ENCODE assay signal across 15 cellular contexts in genomic region chr1:23466423-23466989, GRCh38. TPM values are rescaled to one million over a fixed set of nuclear protein-coding genes. Genes with fewer than 3 reads are reported as not detected.
DNase-seq lines count a peak whose midpoint lies in the region; ATAC-seq lines count a peak whose summit lies in the region.
"Had no signal": no experiment of that assay in that cellular context is flagged by ENCODE, and none has a peak within 500 bp of the region (broad histone marks: within the 10 kb centered on the region; RNA-seq: fewer than 3 reads in every experiment).

No MANE protein-coding gene starts in this region.

- DNase-seq in anterior cingulate cortex (lab: John Stamatoyannopoulos, UW), result peak in 42 of 58 donors; percentile 4 to 81 (median 47)
- DNase-seq in foreskin melanocyte, result peak; percentile 70
- peak; percentile 75 for DNase-seq in medulla oblongata (ENCODE audit: extremely low spot score)
- peak; percentile 81 for DNase-seq in superior temporal gyrus (ENCODE audit: extremely low spot score)
- DNase-seq in NCI-H2107 (lab: John Stamatoyannopoulos, UW), result no peak
- no peak for DNase-seq in mesenteric fat pad (ENCODE audit: low spot score)
- DNase-seq: DMS79 treated with DMSO at 0.1 percent for 48 hours; HCEC 1CT; NCI-H1105; NCI-H2081; NCI-H510A; NCI-H748 treated with DMSO at 0.1 percent for 48 hours; NK-92 treated with Interleukin-12 subunit alpha and Interleukin-12 subunit beta, amount 100 ng/mL, for 24 hours; Right ventricle myocardium superior had no signal

- ATAC-seq in GM18520 (IDR thresholded peaks at IDR 0.05; ENCODE audit: unreplicated experiment), result no peak

RNA-seq across cellular contexts. Expression of gene ASAP3, which starts 17.5 kb away (rescaled TPM):
- 37.6 TPM for total RNA-seq in mesenteric fat pad

RNA-seq across cellular contexts. Expression of gene TCEA3, which starts 42.0 kb away (rescaled TPM):
- 8.3 TPM for total RNA-seq in mesenteric fat pad

Comparison
In these comparisons a context has a peak if more than half of its experiments do, and no peak if none do; other contexts are left out.
1. DNase-seq: peak in anterior cingulate cortex (42 of 58), foreskin melanocyte (single experiment), medulla oblongata (single experiment) and superior temporal gyrus (single experiment); none in NCI-H2107 (single experiment) and mesenteric fat pad (single experiment).